In the genomic region with DNA sequence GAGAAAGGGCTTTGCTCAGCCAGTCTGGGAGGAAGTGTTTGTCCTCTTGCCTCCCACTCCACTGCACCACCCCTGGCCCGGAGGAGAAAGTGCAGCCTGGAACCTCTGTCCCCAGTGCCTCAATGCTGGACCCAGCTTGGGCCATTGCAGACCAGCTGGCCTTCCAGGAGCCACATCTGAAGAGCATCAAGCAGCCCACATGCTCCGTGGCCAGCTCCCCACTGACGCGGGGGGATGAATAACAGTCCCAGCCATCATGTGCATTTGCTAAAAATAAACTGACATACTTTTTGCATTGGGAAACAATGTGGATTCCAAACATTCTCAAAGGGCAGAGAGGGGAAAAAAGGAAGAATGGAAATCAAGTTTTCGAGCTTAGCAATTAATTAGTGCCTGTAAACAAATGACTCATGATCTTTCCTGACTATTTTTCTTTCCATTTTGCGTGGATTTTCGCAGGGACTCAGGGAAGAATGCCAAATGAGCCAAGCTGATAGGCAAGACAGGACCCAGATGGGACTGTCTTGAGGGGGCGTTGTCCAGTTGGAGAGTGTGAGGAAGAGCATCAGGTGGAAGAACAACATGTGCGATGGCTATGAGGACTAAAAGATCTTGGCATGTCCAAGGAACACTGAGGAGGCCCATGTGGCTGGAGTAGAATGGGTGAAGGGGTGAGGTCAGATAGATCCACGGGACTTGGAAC, we compare ENCODE assay signal across 8 cellular contexts. TPM values are rescaled to one million over a fixed set of nuclear protein-coding genes. Genes with fewer than 3 reads are reported as not detected.
A peak's percentile ranks its signal among the peaks of the same experiment; 100 is the strongest.
DNase-seq lines count a peak whose midpoint lies in the region; ATAC-seq and TF ChIP-seq lines count a peak whose summit lies in the region.
"Had no signal": no experiment of that assay in that cellular context is flagged by ENCODE, and none has a peak within 500 bp of the region (broad histone marks: within the 10 kb centered on the region; RNA-seq: fewer than 3 reads in every experiment).

No MANE protein-coding gene starts in this region.

- H3K4me3 ChIP-seq in lung (no peak overlapping the region), upper lobe of left lung (no peak overlapping the region)

- TF ChIP-seq POLR2A in upper lobe of left lung (IDR thresholded peaks at IDR 0.05): peak in 1 of 4 donors; percentile 67
- TF ChIP-seq POLR2A in GM18505 (IDR thresholded peaks at IDR 0.05; ENCODE audit: borderline replicate concordance, extremely low read depth, insufficient read depth, insufficient read length): no peak

- ATAC-seq in lung (ENCODE audit: insufficient read depth, low FRiP score): peak; percentile 43
- peak; percentile 60 to 68 for ATAC-seq in upper lobe of left lung (ENCODE audit: low FRiP score in 2 of 2)
- no peak for ATAC-seq in GM18505 (IDR thresholded peaks at IDR 0.05; ENCODE audit: unreplicated experiment)
- ATAC-seq in GM21390 (IDR thresholded peaks at IDR 0.05; ENCODE audit: unreplicated experiment): no peak

- peaks cover 0 to 1% of the 10 kb centered on the region in 2 donors for H3K9me3 ChIP-seq in lung (ENCODE audit: control insufficient read depth in 2 of 2, insufficient read depth in 1 of 2, low read length in 1 of 2)
- H3K9me3 ChIP-seq in upper lobe of left lung: no peaks in the 10 kb centered on the region

- WGBS in lung, 2 donors: 51 to 72% methylated on average over 10 of the region's 10 CpGs
- WGBS in upper lobe of left lung, 2 donors: 49 to 52% methylated on average over 9 to 10 of the region's 10 CpGs

- TF ChIP-seq EP300 in Ishikawa (IDR thresholded peaks at IDR 0.05; ENCODE audit: borderline replicate concordance): no peak
- peak in 2 of 4 donors; percentile 34 to 91 for TF ChIP-seq EP300 in upper lobe of left lung (IDR thresholded peaks at IDR 0.05)

- peak overlapping the region; percentile 34 to 62 for H3K27ac ChIP-seq in lung (ENCODE audit: low read depth in 1 of 2, low read length in 1 of 2)
- peak overlapping the region; percentile 57 to 86 (median 78) for H3K27ac ChIP-seq in upper lobe of left lung
- H3K27ac ChIP-seq: VCaP had no signal

- H3K27me3 ChIP-seq in lung (ENCODE audit: control insufficient read depth, insufficient read depth) (no peaks in the 10 kb centered on the region), upper lobe of left lung (no peaks in the 10 kb centered on the region)

- TF ChIP-seq CTCF in lung (IDR thresholded peaks at IDR 0.05; ENCODE audit: control extremely low read depth, extremely low read depth): no peak
- TF ChIP-seq CTCF in upper lobe of left lung (IDR thresholded peaks at IDR 0.05): peak in 4 of 6 experiments; percentile 30 to 40 (median 31)

- H3K4me1 ChIP-seq in lung (ENCODE audit: control insufficient read depth in 2 of 2, insufficient read depth in 2 of 2, low read length in 2 of 2) (peaks cover 4 to 8% of the 10 kb centered on the region in 2 donors), upper lobe of left lung (peaks cover 5 to 33% (median 22%) of the 10 kb centered on the region in 4 donors)

- H3K36me3 ChIP-seq in lung (ENCODE audit: control insufficient read depth in 2 of 2, insufficient read depth in 2 of 2, low read length in 2 of 2) (no peaks in the 10 kb centered on the region), upper lobe of left lung (no peaks in the 10 kb centered on the region)

- peak; percentile 92 for DNase-seq in dedifferentiated amniotic fluid mesenchymal stem cell (ENCODE audit: extremely low spot score)
- DNase-seq in lung (ENCODE audit: low spot score): peak; percentile 54
- peak in 1 of 2 donors; percentile 76 for DNase-seq in upper lobe of left lung
- no peak for DNase-seq in SW 1271 (lab: John Stamatoyannopoulos, UW)

- TF ChIP-seq RAD21 in Ishikawa (IDR thresholded peaks at IDR 0.05; ENCODE audit: low read depth): no peak

TF ChIP-seq in Ishikawa, 13 proteins besides CTCF, POLR2A, EP300 and RAD21:
- TF ChIP-seq TCF12 (IDR thresholded peaks at IDR 0.05; ENCODE audit: low read depth) (no peak), CREB1 (IDR thresholded peaks at IDR 0.05; ENCODE audit: low read depth) (no peak), TEAD4 (IDR thresholded peaks at IDR 0.05) (peak; percentile 44), CEBPB (IDR thresholded peaks at IDR 0.05) (no peak)

RNA-seq across cellular contexts. Expression of gene CEBPB, which starts 34.1 kb away (rescaled TPM):
- total RNA-seq in lung: 100 to 1,000 TPM in 1 of 2 donors, 10 to 100 TPM in 1; 54.6 to 296 TPM
- 100 to 1,000 TPM in 1 of 2 donors, 10 to 100 TPM in 1; 53.2 to 194 TPM for polyA plus RNA-seq in lung
- total RNA-seq in upper lobe of left lung: 100 to 1,000 TPM; 161 to 411 (median 292) TPM

Comparison
In these comparisons a context has a peak if more than half of its experiments do, and no peak if none do; other contexts are left out.
1. DNase-seq: peak in dedifferentiated amniotic fluid mesenchymal stem cell (single experiment) and lung (single experiment); none in SW 1271 (0 of 2).
2. ATAC-seq: peak in lung (single experiment) and upper lobe of left lung (2 of 2); none in GM18505 (single experiment) and GM21390 (single experiment).